Comparison of ENCODE assay signal across 1 cellular context in the genomic region with DNA sequence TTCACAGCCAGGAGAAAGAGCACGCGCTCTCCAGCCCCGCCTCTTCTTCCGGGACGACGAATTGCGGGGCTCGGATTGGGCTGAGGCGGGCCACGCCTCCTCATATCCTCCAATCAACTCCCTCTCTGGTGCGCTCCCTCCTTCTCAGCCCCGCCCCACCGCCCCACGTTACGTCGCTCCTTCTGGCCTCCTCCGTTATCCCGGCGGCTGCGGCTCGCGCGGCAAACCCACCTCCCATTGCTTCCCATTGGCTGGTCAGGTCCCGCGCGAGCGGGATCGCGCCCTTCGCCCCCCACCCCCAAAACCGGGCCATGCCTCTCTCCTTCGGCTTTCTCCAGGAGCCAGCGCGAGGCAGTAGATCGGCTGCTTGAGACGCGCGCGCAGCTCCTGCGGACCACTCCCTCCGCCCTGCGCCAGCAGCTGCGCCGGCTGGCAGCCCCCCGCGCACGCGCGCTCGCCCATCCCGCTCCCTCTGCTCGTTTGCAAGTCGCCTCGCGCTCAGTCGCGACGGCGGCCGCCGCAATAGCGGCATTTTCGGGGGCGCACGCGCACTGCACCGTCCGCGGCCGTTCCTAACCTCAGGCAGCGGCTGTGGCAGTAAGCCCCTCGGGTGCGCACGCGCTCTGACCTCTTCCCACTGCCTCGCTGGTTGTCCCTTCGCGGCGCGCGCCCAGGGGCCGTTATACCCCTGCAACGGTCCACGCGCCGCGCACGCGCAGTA.
TF ChIP-seq lines count a peak whose summit lies in the region.

No MANE protein-coding gene starts in this region.

TF ChIP-seq in HEK293, 187 proteins besides CTCF, POLR2A, EP300 and RAD21 (continued from another document and continues in another):
- TF ChIP-seq ZBTB20 (tag by site-specific recombination; IDR thresholded peaks at IDR 0.05) = no peak; the same call in 1 of the 2 replicates
- TF ChIP-seq BCL11A (tag by site-specific recombination; IDR thresholded peaks at IDR 0.05; ENCODE audit: low read depth) = no peak
- TF ChIP-seq, protein P1, sequence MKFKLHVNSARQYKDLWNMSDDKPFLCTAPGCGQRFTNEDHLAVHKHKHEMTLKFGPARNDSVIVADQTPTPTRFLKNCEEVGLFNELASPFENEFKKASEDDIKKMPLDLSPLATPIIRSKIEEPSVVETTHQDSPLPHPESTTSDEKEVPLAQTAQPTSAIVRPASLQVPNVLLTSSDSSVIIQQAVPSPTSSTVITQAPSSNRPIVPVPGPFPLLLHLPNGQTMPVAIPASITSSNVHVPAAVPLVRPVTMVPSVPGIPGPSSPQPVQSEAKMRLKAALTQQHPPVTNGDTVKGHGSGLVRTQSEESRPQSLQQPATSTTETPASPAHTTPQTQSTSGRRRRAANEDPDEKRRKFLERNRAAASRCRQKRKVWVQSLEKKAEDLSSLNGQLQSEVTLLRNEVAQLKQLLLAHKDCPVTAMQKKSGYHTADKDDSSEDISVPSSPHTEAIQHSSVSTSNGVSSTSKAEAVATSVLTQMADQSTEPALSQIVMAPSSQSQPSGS (tag by site-specific recombination; IDR thresholded peaks at IDR 0.05; ENCODE audit: low read depth) = no peak
- no peak for TF ChIP-seq MEIS1 (CRISPR knock-in tag; IDR thresholded peaks at IDR 0.05; ENCODE audit: borderline replicate concordance)
- no peak for TF ChIP-seq ZFP41 (tag by site-specific recombination; IDR thresholded peaks at IDR 0.05; ENCODE audit: borderline replicate concordance)
- TF ChIP-seq, protein P2, sequence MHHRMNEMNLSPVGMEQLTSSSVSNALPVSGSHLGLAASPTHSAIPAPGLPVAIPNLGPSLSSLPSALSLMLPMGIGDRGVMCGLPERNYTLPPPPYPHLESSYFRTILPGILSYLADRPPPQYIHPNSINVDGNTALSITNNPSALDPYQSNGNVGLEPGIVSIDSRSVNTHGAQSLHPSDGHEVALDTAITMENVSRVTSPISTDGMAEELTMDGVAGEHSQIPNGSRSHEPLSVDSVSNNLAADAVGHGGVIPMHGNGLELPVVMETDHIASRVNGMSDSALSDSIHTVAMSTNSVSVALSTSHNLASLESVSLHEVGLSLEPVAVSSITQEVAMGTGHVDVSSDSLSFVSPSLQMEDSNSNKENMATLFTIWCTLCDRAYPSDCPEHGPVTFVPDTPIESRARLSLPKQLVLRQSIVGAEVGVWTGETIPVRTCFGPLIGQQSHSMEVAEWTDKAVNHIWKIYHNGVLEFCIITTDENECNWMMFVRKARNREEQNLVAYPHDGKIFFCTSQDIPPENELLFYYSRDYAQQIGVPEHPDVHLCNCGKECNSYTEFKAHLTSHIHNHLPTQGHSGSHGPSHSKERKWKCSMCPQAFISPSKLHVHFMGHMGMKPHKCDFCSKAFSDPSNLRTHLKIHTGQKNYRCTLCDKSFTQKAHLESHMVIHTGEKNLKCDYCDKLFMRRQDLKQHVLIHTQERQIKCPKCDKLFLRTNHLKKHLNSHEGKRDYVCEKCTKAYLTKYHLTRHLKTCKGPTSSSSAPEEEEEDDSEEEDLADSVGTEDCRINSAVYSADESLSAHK (tag by site-specific recombination; IDR thresholded peaks at IDR 0.05) = no peak
- TF ChIP-seq SETDB1 (IDR thresholded peaks at IDR 0.05; ENCODE audit: insufficient read length, low read length) = no peak
- TF ChIP-seq ZNF274 (IDR thresholded peaks at IDR 0.05; ENCODE audit: low read length) = no peak
- no peak for TF ChIP-seq ZNF274 (tag by site-specific recombination; IDR thresholded peaks at IDR 0.05; ENCODE audit: borderline replicate concordance)
- TF ChIP-seq RBAK (tag by site-specific recombination; IDR thresholded peaks at IDR 0.05) = no peak
- TF ChIP-seq, protein P3, sequence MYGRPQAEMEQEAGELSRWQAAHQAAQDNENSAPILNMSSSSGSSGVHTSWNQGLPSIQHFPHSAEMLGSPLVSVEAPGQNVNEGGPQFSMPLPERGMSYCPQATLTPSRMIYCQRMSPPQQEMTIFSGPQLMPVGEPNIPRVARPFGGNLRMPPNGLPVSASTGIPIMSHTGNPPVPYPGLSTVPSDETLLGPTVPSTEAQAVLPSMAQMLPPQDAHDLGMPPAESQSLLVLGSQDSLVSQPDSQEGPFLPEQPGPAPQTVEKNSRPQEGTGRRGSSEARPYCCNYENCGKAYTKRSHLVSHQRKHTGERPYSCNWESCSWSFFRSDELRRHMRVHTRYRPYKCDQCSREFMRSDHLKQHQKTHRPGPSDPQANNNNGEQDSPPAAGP (tag by site-specific recombination; IDR thresholded peaks at IDR 0.05) = peak; percentile 58
- peak; percentile 34; the same call in 1 of the 2 replicates for TF ChIP-seq ZNF660 (tag by site-specific recombination; IDR thresholded peaks at IDR 0.05)
- TF ChIP-seq, protein P4, sequence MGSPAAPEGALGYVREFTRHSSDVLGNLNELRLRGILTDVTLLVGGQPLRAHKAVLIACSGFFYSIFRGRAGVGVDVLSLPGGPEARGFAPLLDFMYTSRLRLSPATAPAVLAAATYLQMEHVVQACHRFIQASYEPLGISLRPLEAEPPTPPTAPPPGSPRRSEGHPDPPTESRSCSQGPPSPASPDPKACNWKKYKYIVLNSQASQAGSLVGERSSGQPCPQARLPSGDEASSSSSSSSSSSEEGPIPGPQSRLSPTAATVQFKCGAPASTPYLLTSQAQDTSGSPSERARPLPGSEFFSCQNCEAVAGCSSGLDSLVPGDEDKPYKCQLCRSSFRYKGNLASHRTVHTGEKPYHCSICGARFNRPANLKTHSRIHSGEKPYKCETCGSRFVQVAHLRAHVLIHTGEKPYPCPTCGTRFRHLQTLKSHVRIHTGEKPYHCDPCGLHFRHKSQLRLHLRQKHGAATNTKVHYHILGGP (tag by site-specific recombination; IDR thresholded peaks at IDR 0.05) = no peak
- TF ChIP-seq, protein P5, sequence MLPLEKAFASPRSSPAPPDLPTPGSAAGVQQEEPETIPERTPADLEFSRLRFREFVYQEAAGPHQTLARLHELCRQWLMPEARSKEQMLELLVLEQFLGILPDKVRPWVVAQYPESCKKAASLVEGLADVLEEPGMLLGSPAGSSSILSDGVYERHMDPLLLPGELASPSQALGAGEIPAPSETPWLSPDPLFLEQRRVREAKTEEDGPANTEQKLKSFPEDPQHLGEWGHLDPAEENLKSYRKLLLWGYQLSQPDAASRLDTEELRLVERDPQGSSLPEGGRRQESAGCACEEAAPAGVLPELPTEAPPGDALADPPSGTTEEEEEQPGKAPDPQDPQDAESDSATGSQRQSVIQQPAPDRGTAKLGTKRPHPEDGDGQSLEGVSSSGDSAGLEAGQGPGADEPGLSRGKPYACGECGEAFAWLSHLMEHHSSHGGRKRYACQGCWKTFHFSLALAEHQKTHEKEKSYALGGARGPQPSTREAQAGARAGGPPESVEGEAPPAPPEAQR (tag by site-specific recombination; IDR thresholded peaks at IDR 0.05) = no peak
- TF ChIP-seq ZNF292 (tag by site-specific recombination; IDR thresholded peaks at IDR 0.05; ENCODE audit: borderline replicate concordance, low read depth) = no peak
- TF ChIP-seq SCRT2 (tag by site-specific recombination; IDR thresholded peaks at IDR 0.05) = no peak
- no peak for TF ChIP-seq ZNF214 (tag by site-specific recombination; IDR thresholded peaks at IDR 0.05; ENCODE audit: borderline replicate concordance)
- 0 out of 2 replicates have a peak, but pooled peaks have one; percentile 6 for TF ChIP-seq FEZF1 (tag by site-specific recombination; IDR thresholded peaks at IDR 0.05)
- peak; percentile 70 for TF ChIP-seq PRDM1 (tag by site-specific recombination; IDR thresholded peaks at IDR 0.05)
- TF ChIP-seq WT1 (tag by site-specific recombination; IDR thresholded peaks at IDR 0.05) = no peak; the same call in 1 of the 2 replicates
- TF ChIP-seq ZNF138 (tag by site-specific recombination; IDR thresholded peaks at IDR 0.05; ENCODE audit: borderline replicate concordance) = no peak
- TF ChIP-seq, protein P6, sequence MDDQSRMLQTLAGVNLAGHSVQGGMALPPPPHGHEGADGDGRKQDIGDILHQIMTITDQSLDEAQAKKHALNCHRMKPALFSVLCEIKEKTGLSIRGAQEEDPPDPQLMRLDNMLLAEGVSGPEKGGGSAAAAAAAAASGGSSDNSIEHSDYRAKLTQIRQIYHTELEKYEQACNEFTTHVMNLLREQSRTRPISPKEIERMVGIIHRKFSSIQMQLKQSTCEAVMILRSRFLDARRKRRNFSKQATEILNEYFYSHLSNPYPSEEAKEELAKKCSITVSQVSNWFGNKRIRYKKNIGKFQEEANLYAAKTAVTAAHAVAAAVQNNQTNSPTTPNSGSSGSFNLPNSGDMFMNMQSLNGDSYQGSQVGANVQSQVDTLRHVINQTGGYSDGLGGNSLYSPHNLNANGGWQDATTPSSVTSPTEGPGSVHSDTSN (CRISPR knock-in tag; IDR thresholded peaks at IDR 0.05) = 0 out of 2 replicates have a peak, but pooled peaks have one; percentile 75
- peak; percentile 95 for TF ChIP-seq KLF8 (tag by site-specific recombination; IDR thresholded peaks at IDR 0.05)
- TF ChIP-seq ZSCAN30 (tag by site-specific recombination; IDR thresholded peaks at IDR 0.05) = peak; percentile 75
- no peak for TF ChIP-seq ZNF311 (tag by site-specific recombination; IDR thresholded peaks at IDR 0.05; ENCODE audit: borderline replicate concordance)
- no peak for TF ChIP-seq ZNF677 (tag by site-specific recombination; IDR thresholded peaks at IDR 0.05)
- TF ChIP-seq ZNF157 (tag by site-specific recombination; IDR thresholded peaks at IDR 0.05) = no peak
- TF ChIP-seq ZNF777 (tag by site-specific recombination; IDR thresholded peaks at IDR 0.05; ENCODE audit: borderline replicate concordance) = peak; percentile 45; the same call in 1 of the 2 replicates
- no peak for TF ChIP-seq ZNF792 (tag by site-specific recombination; IDR thresholded peaks at IDR 0.05)
- TF ChIP-seq, protein P7, sequence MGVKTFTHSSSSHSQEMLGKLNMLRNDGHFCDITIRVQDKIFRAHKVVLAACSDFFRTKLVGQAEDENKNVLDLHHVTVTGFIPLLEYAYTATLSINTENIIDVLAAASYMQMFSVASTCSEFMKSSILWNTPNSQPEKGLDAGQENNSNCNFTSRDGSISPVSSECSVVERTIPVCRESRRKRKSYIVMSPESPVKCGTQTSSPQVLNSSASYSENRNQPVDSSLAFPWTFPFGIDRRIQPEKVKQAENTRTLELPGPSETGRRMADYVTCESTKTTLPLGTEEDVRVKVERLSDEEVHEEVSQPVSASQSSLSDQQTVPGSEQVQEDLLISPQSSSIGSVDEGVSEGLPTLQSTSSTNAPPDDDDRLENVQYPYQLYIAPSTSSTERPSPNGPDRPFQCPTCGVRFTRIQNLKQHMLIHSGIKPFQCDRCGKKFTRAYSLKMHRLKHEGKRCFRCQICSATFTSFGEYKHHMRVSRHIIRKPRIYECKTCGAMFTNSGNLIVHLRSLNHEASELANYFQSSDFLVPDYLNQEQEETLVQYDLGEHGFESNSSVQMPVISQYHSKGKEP (tag by site-specific recombination; IDR thresholded peaks at IDR 0.05) = no peak; the same call in 1 of the 2 replicates
- TF ChIP-seq, protein P8, sequence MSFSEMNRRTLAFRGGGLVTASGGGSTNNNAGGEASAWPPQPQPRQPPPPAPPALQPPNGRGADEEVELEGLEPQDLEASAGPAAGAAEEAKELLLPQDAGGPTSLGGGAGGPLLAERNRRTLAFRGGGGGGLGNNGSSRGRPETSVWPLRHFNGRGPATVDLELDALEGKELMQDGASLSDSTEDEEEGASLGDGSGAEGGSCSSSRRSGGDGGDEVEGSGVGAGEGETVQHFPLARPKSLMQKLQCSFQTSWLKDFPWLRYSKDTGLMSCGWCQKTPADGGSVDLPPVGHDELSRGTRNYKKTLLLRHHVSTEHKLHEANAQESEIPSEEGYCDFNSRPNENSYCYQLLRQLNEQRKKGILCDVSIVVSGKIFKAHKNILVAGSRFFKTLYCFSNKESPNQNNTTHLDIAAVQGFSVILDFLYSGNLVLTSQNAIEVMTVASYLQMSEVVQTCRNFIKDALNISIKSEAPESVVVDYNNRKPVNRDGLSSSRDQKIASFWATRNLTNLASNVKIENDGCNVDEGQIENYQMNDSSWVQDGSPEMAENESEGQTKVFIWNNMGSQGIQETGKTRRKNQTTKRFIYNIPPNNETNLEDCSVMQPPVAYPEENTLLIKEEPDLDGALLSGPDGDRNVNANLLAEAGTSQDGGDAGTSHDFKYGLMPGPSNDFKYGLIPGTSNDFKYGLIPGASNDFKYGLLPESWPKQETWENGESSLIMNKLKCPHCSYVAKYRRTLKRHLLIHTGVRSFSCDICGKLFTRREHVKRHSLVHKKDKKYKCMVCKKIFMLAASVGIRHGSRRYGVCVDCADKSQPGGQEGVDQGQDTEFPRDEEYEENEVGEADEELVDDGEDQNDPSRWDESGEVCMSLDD (tag by site-specific recombination; IDR thresholded peaks at IDR 0.05) = peak; percentile 88
- TF ChIP-seq ZNF621 (tag by site-specific recombination; IDR thresholded peaks at IDR 0.05) = no peak
- no peak for TF ChIP-seq ZIC2 (tag by site-specific recombination; IDR thresholded peaks at IDR 0.05)
- TF ChIP-seq SCRT1 (tag by site-specific recombination; IDR thresholded peaks at IDR 0.05; ENCODE audit: borderline replicate concordance) = no peak
- TF ChIP-seq, protein P9, sequence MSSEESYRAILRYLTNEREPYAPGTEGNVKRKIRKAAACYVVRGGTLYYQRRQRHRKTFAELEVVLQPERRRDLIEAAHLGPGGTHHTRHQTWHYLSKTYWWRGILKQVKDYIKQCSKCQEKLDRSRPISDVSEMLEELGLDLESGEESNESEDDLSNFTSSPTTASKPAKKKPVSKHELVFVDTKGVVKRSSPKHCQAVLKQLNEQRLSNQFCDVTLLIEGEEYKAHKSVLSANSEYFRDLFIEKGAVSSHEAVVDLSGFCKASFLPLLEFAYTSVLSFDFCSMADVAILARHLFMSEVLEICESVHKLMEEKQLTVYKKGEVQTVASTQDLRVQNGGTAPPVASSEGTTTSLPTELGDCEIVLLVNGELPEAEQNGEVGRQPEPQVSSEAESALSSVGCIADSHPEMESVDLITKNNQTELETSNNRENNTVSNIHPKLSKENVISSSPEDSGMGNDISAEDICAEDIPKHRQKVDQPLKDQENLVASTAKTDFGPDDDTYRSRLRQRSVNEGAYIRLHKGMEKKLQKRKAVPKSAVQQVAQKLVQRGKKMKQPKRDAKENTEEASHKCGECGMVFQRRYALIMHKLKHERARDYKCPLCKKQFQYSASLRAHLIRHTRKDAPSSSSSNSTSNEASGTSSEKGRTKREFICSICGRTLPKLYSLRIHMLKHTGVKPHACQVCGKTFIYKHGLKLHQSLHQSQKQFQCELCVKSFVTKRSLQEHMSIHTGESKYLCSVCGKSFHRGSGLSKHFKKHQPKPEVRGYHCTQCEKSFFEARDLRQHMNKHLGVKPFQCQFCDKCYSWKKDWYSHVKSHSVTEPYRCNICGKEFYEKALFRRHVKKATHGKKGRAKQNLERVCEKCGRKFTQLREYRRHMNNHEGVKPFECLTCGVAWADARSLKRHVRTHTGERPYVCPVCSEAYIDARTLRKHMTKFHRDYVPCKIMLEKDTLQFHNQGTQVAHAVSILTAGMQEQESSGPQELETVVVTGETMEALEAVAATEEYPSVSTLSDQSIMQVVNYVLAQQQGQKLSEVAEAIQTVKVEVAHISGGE (tag by site-specific recombination; conservative IDR thresholded peaks at IDR 0.05; ENCODE audit: low read depth) = no peak
- TF ChIP-seq GLIS1 (tag by site-specific recombination; IDR thresholded peaks at IDR 0.05) = peak; percentile 45; the same call in 1 of the 2 replicates
